8 cellular contexts compared by ENCODE assay signal in the genomic region with DNA sequence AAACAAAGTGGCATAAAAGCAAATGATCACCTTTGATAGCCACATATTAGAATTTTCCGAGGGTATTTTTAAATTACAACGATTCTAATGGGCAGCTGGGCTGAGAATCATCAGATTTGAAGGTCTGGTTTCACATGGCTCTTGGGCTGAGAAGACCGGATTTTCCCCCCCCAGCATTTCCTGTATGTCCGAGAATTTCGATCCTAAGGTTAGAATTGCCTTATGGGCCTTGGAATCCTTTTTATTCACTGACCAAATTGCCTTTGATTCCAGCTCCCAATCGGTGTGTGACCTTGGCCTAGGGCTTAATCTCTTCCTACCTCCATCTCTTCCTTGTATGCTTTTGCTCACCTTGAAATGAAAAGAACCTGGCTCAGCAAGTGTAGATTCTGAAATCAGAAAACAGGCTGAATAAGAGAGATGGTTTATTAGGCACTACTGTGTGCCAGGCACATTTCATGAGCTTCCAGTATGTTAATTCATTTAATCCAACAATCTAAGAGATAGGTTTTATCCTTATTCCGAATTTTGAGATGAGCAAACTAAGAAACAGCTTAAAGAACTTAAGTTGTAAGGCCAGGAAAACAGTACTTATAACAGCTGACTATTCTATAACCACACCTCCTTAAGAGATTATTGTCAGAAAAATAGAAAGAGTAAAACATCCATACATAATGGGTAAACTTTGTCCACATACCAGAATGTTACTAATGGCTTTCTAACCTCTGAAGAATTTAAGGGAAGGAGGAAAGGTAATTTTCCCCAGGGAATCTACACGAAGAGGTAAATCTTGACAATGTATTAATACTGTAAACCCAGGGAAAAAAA. TPM values are rescaled to one million over a fixed set of nuclear protein-coding genes. Genes with fewer than 3 reads are reported as not detected.
DNase-seq lines count a peak whose midpoint lies in the region; ATAC-seq and TF ChIP-seq lines count a peak whose summit lies in the region.

No MANE protein-coding gene starts in this region.

- intact Hi-C loops in Caco-2 (cut with micrococcal nuclease; ENCODE audit: unreplicated experiment), result loop anchor here (10.0 kb wide), 1 partner anchor 148 kb away; a partner anchor contains a TSS

- TF ChIP-seq CTCF in Caco-2 (IDR thresholded peaks at IDR 0.05; ENCODE audit: insufficient read depth in 1 of 2, low read depth in 1 of 2, low read length in 1 of 2, severe bottlenecking in 1 of 2, unreplicated experiment in 1 of 2) (no peak), neural cell (IDR thresholded peaks at IDR 0.05; ENCODE audit: poor library complexity, severe bottlenecking) (no peak)

- TF ChIP-seq EP300 in neural cell (conservative IDR thresholded peaks at IDR 0.05; ENCODE audit: poor library complexity, severe bottlenecking), result no peak

- H3K4me3 ChIP-seq in Caco-2 (ENCODE audit: low read depth, low read length) (peak overlapping the region; percentile 78), duodenal mucosa (ENCODE audit: low read depth in 1 of 2, low read length in 2 of 2) (peak overlapping the region; percentile 76 to 92), neural cell (ENCODE audit: low read length) (peak overlapping the region; percentile 87)

- H3K4me1 ChIP-seq in Caco-2, result peaks cover 10% of the 10 kb centered on the region
- peaks cover 13 to 26% of the 10 kb centered on the region in 2 donors for H3K4me1 ChIP-seq in duodenal mucosa (ENCODE audit: control insufficient read depth in 1 of 2, insufficient read depth in 2 of 2, low read length in 2 of 2)

- no peaks in the 10 kb centered on the region; the same call in 1 of the 2 replicates for H3K36me3 ChIP-seq in Caco-2 (ENCODE audit: control insufficient read depth, insufficient read depth, low read length)
- H3K36me3 ChIP-seq in duodenal mucosa (ENCODE audit: control insufficient read depth in 1 of 2, insufficient read depth in 2 of 2, low read length in 2 of 2), result peaks cover 0 to 14% of the 10 kb centered on the region in 2 donors
- H3K36me3 ChIP-seq in neural cell (ENCODE audit: insufficient read depth, low read length), result no peaks in the 10 kb centered on the region

- H3K9me3 ChIP-seq in Caco-2, result no peaks in the 10 kb centered on the region
- H3K9me3 ChIP-seq in duodenal mucosa (ENCODE audit: control insufficient read depth in 1 of 2, low read length in 2 of 2), result no peaks in the 10 kb centered on the region
- no peaks in the 10 kb centered on the region for H3K9me3 ChIP-seq in neural cell (ENCODE audit: low read length)

- peak overlapping the region; percentile 90 for H3K4me3 Mint-ChIP-seq in Caco-2 (ENCODE audit: unreplicated experiment)

- no peaks in the 10 kb centered on the region for H3K9me3 Mint-ChIP-seq in Caco-2 (ENCODE audit: unreplicated experiment)

- H3K36me3 Mint-ChIP-seq in Caco-2 (ENCODE audit: insufficient read depth, unreplicated experiment), result peaks cover 79% of the 10 kb centered on the region

- POLR2A ChIA-PET in Caco-2 (lab: Charles Lee), result interaction anchor here (0.6 to 5.2 kb wide), 9 partner anchors 16 to 231 kb away, joined by 3 to 336 read pairs (median 8); a partner anchor contains a TSS

- no peak for ATAC-seq in HG03378 (IDR thresholded peaks at IDR 0.05; ENCODE audit: unreplicated experiment)
- no peak for ATAC-seq in GM18870 (IDR thresholded peaks at IDR 0.05; ENCODE audit: unreplicated experiment)

- peak overlapping the region; percentile 0 for H2AFZ ChIP-seq in neural cell (ENCODE audit: low read depth, low read length)

- TF ChIP-seq RAD21 in neural cell (conservative IDR thresholded peaks at IDR 0.05), result no peak

- peak overlapping the region; percentile 99 for H3K27ac Mint-ChIP-seq in Caco-2 (ENCODE audit: unreplicated experiment)

- H4K20me1 ChIP-seq in neural cell (ENCODE audit: insufficient read depth), result peaks cover 25% of the 10 kb centered on the region

- no peaks in the 10 kb centered on the region for H3K9me2 ChIP-seq in neural cell (ENCODE audit: insufficient read depth, low read length)

- H3K4me1 Mint-ChIP-seq in Caco-2 (ENCODE audit: low read depth, unreplicated experiment), result peaks cover 27% of the 10 kb centered on the region

- H3F3A ChIP-seq in neural cell (ENCODE audit: insufficient read depth, low read length, poor library complexity, severe bottlenecking), result peaks cover 5% of the 10 kb centered on the region

- DNase-seq in Caco-2 (no peak), NCI-H2029 (lab: John Stamatoyannopoulos, UW) (peak; percentile 77), AG08396 (ENCODE audit: low spot score) (no peak), SKM-1 (lab: John Stamatoyannopoulos, UW; ENCODE audit: unreplicated experiment) (no peak)

- H3K27ac ChIP-seq in duodenal mucosa (ENCODE audit: low read depth, low read length), result peak overlapping the region; percentile 36
- H3K27ac ChIP-seq in neural cell (ENCODE audit: low read length), result peak overlapping the region; percentile 99

- H3K27me3 Mint-ChIP-seq in Caco-2 (ENCODE audit: insufficient read depth, unreplicated experiment), result no peaks in the 10 kb centered on the region

- CTCF ChIA-PET in Caco-2 (lab: Charles Lee), result interaction anchor here (0.7 kb wide), 1 partner anchor 70 kb away, joined by 3 read pairs; a partner anchor contains a TSS

- H3K27me3 ChIP-seq in Caco-2 (replicated peaks; ENCODE audit: control insufficient read depth, insufficient read depth, low read length) (no peaks in the 10 kb centered on the region), duodenal mucosa (ENCODE audit: control insufficient read depth in 1 of 2, insufficient read depth in 2 of 2, low read length in 2 of 2) (no peaks in the 10 kb centered on the region), neural cell (ENCODE audit: insufficient read depth, low read depth, low read length) (no peaks in the 10 kb centered on the region)

- no TSS peak for BruUV-seq in Caco-2 (replicated peaks; lab: Mats Ljungman, UMichigan)

- H3K79me2 ChIP-seq in neural cell (replicated peaks; ENCODE audit: insufficient read depth, low read length), result peaks cover 64% of the 10 kb centered on the region

- peak overlapping the region; percentile 92 for H3K4me2 ChIP-seq in neural cell (ENCODE audit: low read length)

- peak overlapping the region; percentile 91 to 99 for H3K9ac ChIP-seq in duodenal mucosa (ENCODE audit: low read depth in 1 of 2, low read length in 2 of 2)
- H3K9ac ChIP-seq in neural cell (ENCODE audit: low read length), result peak overlapping the region; percentile 94

TF ChIP-seq in neural cell, 6 proteins besides CTCF, POLR2A, EP300 and RAD21:
- TF ChIP-seq SMC3 (conservative IDR thresholded peaks at IDR 0.05; ENCODE audit: poor library complexity) (no peak), TAF1 (IDR thresholded peaks at IDR 0.05; ENCODE audit: low read depth) (no peak), POLR2AphosphoS5 (IDR thresholded peaks at IDR 0.05) (no peak), EZH2 (IDR thresholded peaks at IDR 0.05; ENCODE audit: borderline replicate concordance, insufficient read depth, low read length, poor library complexity, severe bottlenecking) (no peak), MXI1 (conservative IDR thresholded peaks at IDR 0.05; ENCODE audit: poor library complexity, severe bottlenecking) (no peak)
- TF ChIP-seq, protein P1, sequence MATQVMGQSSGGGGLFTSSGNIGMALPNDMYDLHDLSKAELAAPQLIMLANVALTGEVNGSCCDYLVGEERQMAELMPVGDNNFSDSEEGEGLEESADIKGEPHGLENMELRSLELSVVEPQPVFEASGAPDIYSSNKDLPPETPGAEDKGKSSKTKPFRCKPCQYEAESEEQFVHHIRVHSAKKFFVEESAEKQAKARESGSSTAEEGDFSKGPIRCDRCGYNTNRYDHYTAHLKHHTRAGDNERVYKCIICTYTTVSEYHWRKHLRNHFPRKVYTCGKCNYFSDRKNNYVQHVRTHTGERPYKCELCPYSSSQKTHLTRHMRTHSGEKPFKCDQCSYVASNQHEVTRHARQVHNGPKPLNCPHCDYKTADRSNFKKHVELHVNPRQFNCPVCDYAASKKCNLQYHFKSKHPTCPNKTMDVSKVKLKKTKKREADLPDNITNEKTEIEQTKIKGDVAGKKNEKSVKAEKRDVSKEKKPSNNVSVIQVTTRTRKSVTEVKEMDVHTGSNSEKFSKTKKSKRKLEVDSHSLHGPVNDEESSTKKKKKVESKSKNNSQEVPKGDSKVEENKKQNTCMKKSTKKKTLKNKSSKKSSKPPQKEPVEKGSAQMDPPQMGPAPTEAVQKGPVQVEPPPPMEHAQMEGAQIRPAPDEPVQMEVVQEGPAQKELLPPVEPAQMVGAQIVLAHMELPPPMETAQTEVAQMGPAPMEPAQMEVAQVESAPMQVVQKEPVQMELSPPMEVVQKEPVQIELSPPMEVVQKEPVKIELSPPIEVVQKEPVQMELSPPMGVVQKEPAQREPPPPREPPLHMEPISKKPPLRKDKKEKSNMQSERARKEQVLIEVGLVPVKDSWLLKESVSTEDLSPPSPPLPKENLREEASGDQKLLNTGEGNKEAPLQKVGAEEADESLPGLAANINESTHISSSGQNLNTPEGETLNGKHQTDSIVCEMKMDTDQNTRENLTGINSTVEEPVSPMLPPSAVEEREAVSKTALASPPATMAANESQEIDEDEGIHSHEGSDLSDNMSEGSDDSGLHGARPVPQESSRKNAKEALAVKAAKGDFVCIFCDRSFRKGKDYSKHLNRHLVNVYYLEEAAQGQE (IDR thresholded peaks at IDR 0.05; ENCODE audit: borderline replicate concordance), result no peak

RNA-seq across cellular contexts. Expression of a gene that starts 39.4 kb away (rescaled TPM):
- total RNA-seq in Caco-2 (2022), result 5.7 and 7.4 TPM in 2 replicates
- not detected in 2 replicates for polyA plus RNA-seq in neural cell
- polyA minus RNA-seq in neural cell, result not detected in 2 replicates
